Comparison of ENCODE assay signal across 9 cellular contexts in genomic region chr17:81221842-81222619, GRCh38. TPM values are rescaled to one million over a fixed set of nuclear protein-coding genes. Genes with fewer than 3 reads are reported as not detected.
DNase-seq lines count a peak whose midpoint lies in the region; ATAC-seq lines count a peak whose summit lies in the region.
"Had no signal": no experiment of that assay in that cellular context is flagged by ENCODE, and none has a peak within 500 bp of the region (broad histone marks: within the 10 kb centered on the region; RNA-seq: fewer than 3 reads in every experiment).

No MANE protein-coding gene starts in this region.

- POLR2A ChIA-PET in activated CD4-positive, alpha-beta memory T cell treated with anti-CD3 and anti-CD28 coated beads, Interleukin-2, amount 10 ng/mL, durations not matched to agents 7 days and 5 days (lab: Charles Lee), result interaction anchor here (1.2 to 1.6 kb wide), 3 partner anchors 15 to 17 kb away, joined by 5 to 18 read pairs (median 5); partner anchors contain the start of genes NDUFAF8 and TEPSIN

- H3K4me3 ChIP-seq in iPS-11a (ENCODE audit: low read depth, low read length), result peak overlapping the region; percentile 67

- CTCF ChIA-PET in activated CD4-positive, alpha-beta memory T cell treated with anti-CD3 and anti-CD28 coated beads, Interleukin-2, amount 10 ng/mL, durations not matched to agents 7 days and 5 days (lab: Charles Lee), result interaction anchor here (0.7 to 1.0 kb wide), 2 partner anchors 17 to 121 kb away, joined by 3 to 4 read pairs; partner anchors contain the start of genes NDUFAF8 and TEPSIN

- peak overlapping the region; percentile 77 for H3K4me3 Mint-ChIP-seq in activated CD4-positive, alpha-beta memory T cell treated with anti-CD3 and anti-CD28 coated beads, Interleukin-2, amount 10 ng/mL, durations not matched to agents 7 days and 5 days
- peak overlapping the region; percentile 89 for H3K4me3 Mint-ChIP-seq in stimulated activated memory B cell treated with anti-CD40 and anti-IgM and Interleukin-4, amounts not matched to agents 10 μg/mL and 1 μg/mL and 100 μg/mL, for 72 hours

- peaks cover 3% of the 10 kb centered on the region for H3K9me3 Mint-ChIP-seq in activated CD4-positive, alpha-beta memory T cell treated with anti-CD3 and anti-CD28 coated beads, Interleukin-2, amount 10 ng/mL, durations not matched to agents 7 days and 5 days
- H3K9me3 Mint-ChIP-seq in stimulated activated memory B cell treated with anti-CD40 and anti-IgM and Interleukin-4, amounts not matched to agents 10 μg/mL and 1 μg/mL and 100 μg/mL, for 72 hours, result no peaks in the 10 kb centered on the region

- H3K27ac Mint-ChIP-seq in activated CD4-positive, alpha-beta memory T cell treated with anti-CD3 and anti-CD28 coated beads, Interleukin-2, amount 10 ng/mL, durations not matched to agents 7 days and 5 days, result no peak overlapping the region
- H3K27ac Mint-ChIP-seq in stimulated activated memory B cell treated with anti-CD40 and anti-IgM and Interleukin-4, amounts not matched to agents 10 μg/mL and 1 μg/mL and 100 μg/mL, for 72 hours, result no peak overlapping the region

- peaks cover 3% of the 10 kb centered on the region for H3K27me3 Mint-ChIP-seq in activated CD4-positive, alpha-beta memory T cell treated with anti-CD3 and anti-CD28 coated beads, Interleukin-2, amount 10 ng/mL, durations not matched to agents 7 days and 5 days
- no peaks in the 10 kb centered on the region for H3K27me3 Mint-ChIP-seq in stimulated activated memory B cell treated with anti-CD40 and anti-IgM and Interleukin-4, amounts not matched to agents 10 μg/mL and 1 μg/mL and 100 μg/mL, for 72 hours

- no peak for ATAC-seq in stimulated activated memory B cell treated with anti-CD40 and anti-IgM and Interleukin-4, amounts not matched to agents 10 μg/mL and 1 μg/mL and 100 μg/mL, for 72 hours
- no peak for ATAC-seq in GM18858 (IDR thresholded peaks at IDR 0.05; ENCODE audit: unreplicated experiment)

- H3K36me3 Mint-ChIP-seq in activated CD4-positive, alpha-beta memory T cell treated with anti-CD3 and anti-CD28 coated beads, Interleukin-2, amount 10 ng/mL, durations not matched to agents 7 days and 5 days (ENCODE audit: low read depth), result no peaks in the 10 kb centered on the region
- peaks cover 19% of the 10 kb centered on the region for H3K36me3 Mint-ChIP-seq in stimulated activated memory B cell treated with anti-CD40 and anti-IgM and Interleukin-4, amounts not matched to agents 10 μg/mL and 1 μg/mL and 100 μg/mL, for 72 hours

- peaks cover 17% of the 10 kb centered on the region for H3K4me1 Mint-ChIP-seq in activated CD4-positive, alpha-beta memory T cell treated with anti-CD3 and anti-CD28 coated beads, Interleukin-2, amount 10 ng/mL, durations not matched to agents 7 days and 5 days
- H3K4me1 Mint-ChIP-seq in stimulated activated memory B cell treated with anti-CD40 and anti-IgM and Interleukin-4, amounts not matched to agents 10 μg/mL and 1 μg/mL and 100 μg/mL, for 72 hours, result peaks cover 23% of the 10 kb centered on the region

- DNase-seq in DMS53 (lab: John Stamatoyannopoulos, UW) (peak; percentile 52), DMS53 treated with DMSO at 0.1 percent for 48 hours (lab: John Stamatoyannopoulos, UW; ENCODE audit: unreplicated experiment) (no peak), OCI-M2 (lab: John Stamatoyannopoulos, UW; ENCODE audit: unreplicated experiment) (no peak), DMS79 (lab: John Stamatoyannopoulos, UW) (no peak)
- DNase-seq in activated CD4-positive, alpha-beta memory T cell treated with anti-CD3 and anti-CD28 coated beads, Interleukin-2, amount 10 ng/mL, durations not matched to agents 7 days and 5 days, result no peak

RNA-seq across cellular contexts. Expression of gene CEP131, which starts 0.7 kb away (rescaled TPM):
- total RNA-seq in activated CD4-positive, alpha-beta memory T cell treated with anti-CD3 and anti-CD28 coated beads, Interleukin-2, amount 10 ng/mL, durations not matched to agents 7 days and 5 days, result 10 to 100 TPM; 10.1 to 11.6 TPM

RNA-seq across cellular contexts. Expression of gene TEPSIN, which starts 16.8 kb away (rescaled TPM):
- 10 to 100 TPM; 55.0 to 55.4 TPM for total RNA-seq in activated CD4-positive, alpha-beta memory T cell treated with anti-CD3 and anti-CD28 coated beads, Interleukin-2, amount 10 ng/mL, durations not matched to agents 7 days and 5 days

RNA-seq across cellular contexts. Expression of gene NDUFAF8, which starts 17.1 kb away (rescaled TPM):
- total RNA-seq in activated CD4-positive, alpha-beta memory T cell treated with anti-CD3 and anti-CD28 coated beads, Interleukin-2, amount 10 ng/mL, durations not matched to agents 7 days and 5 days, result 10 to 100 TPM; 27.8 to 33.5 TPM

RNA-seq across cellular contexts. Expression of gene AATK, which starts 56.0 kb away (rescaled TPM):
- total RNA-seq in activated CD4-positive, alpha-beta memory T cell treated with anti-CD3 and anti-CD28 coated beads, Interleukin-2, amount 10 ng/mL, durations not matched to agents 7 days and 5 days, result 1 to 10 TPM; 1.1 to 1.8 TPM

RNA-seq across cellular contexts. Expression of gene PVALEF, which starts 56.7 kb away (rescaled TPM):
- total RNA-seq in activated CD4-positive, alpha-beta memory T cell treated with anti-CD3 and anti-CD28 coated beads, Interleukin-2, amount 10 ng/mL, durations not matched to agents 7 days and 5 days, result not detected
- total RNA-seq: T-helper 2 cell treated with Interferon-gamma antibody and Interleukin-4, amounts not matched to agents 100 ng/mL and 5 ng/mL, for 36 hours had no signal
